8 cellular contexts compared by ENCODE assay signal in genomic region chr2:148888003-148888501, GRCh38. TPM values are rescaled to one million over a fixed set of nuclear protein-coding genes. Genes with fewer than 3 reads are reported as not detected.
DNase-seq lines count a peak whose midpoint lies in the region; ATAC-seq and TF ChIP-seq lines count a peak whose summit lies in the region.

No MANE protein-coding gene starts in this region.

- no TSS peak for BruUV-seq in Caco-2 (replicated peaks; lab: Mats Ljungman, UMichigan)

- H3K27me3 ChIP-seq in BJ (ENCODE audit: control insufficient read depth, insufficient read depth, low read length) (peaks cover 19% of the 10 kb centered on the region), HUES64 (ENCODE audit: insufficient read depth, low read length) (no peaks in the 10 kb centered on the region), lower lobe of right lung (ENCODE audit: low read depth) (peaks cover 37% of the 10 kb centered on the region), Caco-2 (replicated peaks; ENCODE audit: control insufficient read depth, insufficient read depth, low read length) (no peaks in the 10 kb centered on the region)

- H3K9me3 ChIP-seq in HUES64 (ENCODE audit: insufficient read depth, low read depth, low read length) (peaks cover 12% of the 10 kb centered on the region), lower lobe of right lung (no peaks in the 10 kb centered on the region), Caco-2 (peaks cover 7% of the 10 kb centered on the region)

- intact Hi-C loops in lower lobe of right lung (cut with DNase I) (no loop called here), Caco-2 (cut with micrococcal nuclease; ENCODE audit: unreplicated experiment) (no loop called here)

- no peak overlapping the region for H3K27ac Mint-ChIP-seq in activated naive CD8-positive, alpha-beta T cell
- no peak overlapping the region for H3K27ac Mint-ChIP-seq in Caco-2 (ENCODE audit: unreplicated experiment)

- POLR2A ChIA-PET in BJ (lab: Charles Lee) (no interaction called here), Caco-2 (lab: Charles Lee) (no interaction called here)

- peaks cover 20% of the 10 kb centered on the region for H3K27me3 Mint-ChIP-seq in activated naive CD8-positive, alpha-beta T cell
- peaks cover 8% of the 10 kb centered on the region for H3K27me3 Mint-ChIP-seq in Caco-2 (ENCODE audit: insufficient read depth, unreplicated experiment)

- H3K27ac ChIP-seq in HUES64 (ENCODE audit: low read depth, low read length) (no peak overlapping the region), lower lobe of right lung (no peak overlapping the region), urinary bladder (ENCODE audit: low read depth) (no peak overlapping the region)

- H3K4me3 Mint-ChIP-seq in activated naive CD8-positive, alpha-beta T cell = peak overlapping the region; percentile 89
- H3K4me3 Mint-ChIP-seq in Caco-2 (ENCODE audit: unreplicated experiment) = no peak overlapping the region

- peak overlapping the region; percentile 4 for H3K4me3 ChIP-seq in BJ (ENCODE audit: low read depth, low read length)
- peak overlapping the region; percentile 69 for H3K4me3 ChIP-seq in HUES64 (ENCODE audit: low read length)
- peak overlapping the region; percentile 46 for H3K4me3 ChIP-seq in lower lobe of right lung
- H3K4me3 ChIP-seq in urinary bladder (ENCODE audit: low read depth, low read length) = peak overlapping the region; percentile 30
- no peak overlapping the region for H3K4me3 ChIP-seq in Caco-2 (ENCODE audit: low read depth, low read length)

- no peak for DNase-seq in BJ (ENCODE audit: low read depth)
- peak; percentile 43 for DNase-seq in lower lobe of right lung
- DNase-seq in Caco-2 = no peak

- 1% methylated on average over 34 of the region's 34 CpGs for WGBS in HUES64
- 4% methylated on average over 34 of the region's 34 CpGs for WGBS in urinary bladder

- ATAC-seq in lower lobe of right lung (peak in 1 of 2 donors; percentile 26), GM19328 (IDR thresholded peaks at IDR 0.05; ENCODE audit: unreplicated experiment) (no peak), HG02973 (IDR thresholded peaks at IDR 0.05; ENCODE audit: unreplicated experiment) (no peak)

- H3K4me1 Mint-ChIP-seq in activated naive CD8-positive, alpha-beta T cell (ENCODE audit: low read depth) = peaks cover 10% of the 10 kb centered on the region
- no peaks in the 10 kb centered on the region for H3K4me1 Mint-ChIP-seq in Caco-2 (ENCODE audit: low read depth, unreplicated experiment)

- CTCF ChIA-PET in BJ (lab: Yijun Ruan, JAX) = no interaction called here
- CTCF ChIA-PET in Caco-2 (lab: Charles Lee) = no interaction called here

- H3K9me3 Mint-ChIP-seq in activated naive CD8-positive, alpha-beta T cell (ENCODE audit: low read depth) = no peaks in the 10 kb centered on the region
- H3K9me3 Mint-ChIP-seq in Caco-2 (ENCODE audit: unreplicated experiment) = peaks cover 12% of the 10 kb centered on the region

- no peak for TF ChIP-seq CTCF in BJ (IDR thresholded peaks at IDR 0.05; ENCODE audit: insufficient read depth, low read depth, low read length)
- no peak for TF ChIP-seq CTCF in lower lobe of right lung (IDR thresholded peaks at IDR 0.05)
- no peak for TF ChIP-seq CTCF in Caco-2 (IDR thresholded peaks at IDR 0.05; ENCODE audit: insufficient read depth in 1 of 2, low read depth in 1 of 2, low read length in 1 of 2, severe bottlenecking in 1 of 2, unreplicated experiment in 1 of 2)

- no peaks in the 10 kb centered on the region for H3K36me3 ChIP-seq in BJ (ENCODE audit: control insufficient read depth, insufficient read depth, low read length)
- 0 out of 2 replicates have a peak, but pooled peaks cover 9% of the 10 kb centered on the region for H3K36me3 ChIP-seq in HUES64 (ENCODE audit: insufficient read depth, low read length)
- no peaks in the 10 kb centered on the region for H3K36me3 ChIP-seq in lower lobe of right lung
- peaks cover 2% of the 10 kb centered on the region for H3K36me3 ChIP-seq in urinary bladder (ENCODE audit: insufficient read depth)
- H3K36me3 ChIP-seq in Caco-2 (ENCODE audit: control insufficient read depth, insufficient read depth, low read length) = no peaks in the 10 kb centered on the region

- H3K9ac ChIP-seq in HUES64 (ENCODE audit: low read depth, low read length) = peak overlapping the region; percentile 36

- H3K4me1 ChIP-seq in HUES64 (ENCODE audit: insufficient read depth, low read length) (peaks cover 19% of the 10 kb centered on the region), lower lobe of right lung (peaks cover 10% of the 10 kb centered on the region), urinary bladder (ENCODE audit: insufficient read depth) (no peaks in the 10 kb centered on the region), Caco-2 (no peaks in the 10 kb centered on the region)

- H3K36me3 Mint-ChIP-seq in activated naive CD8-positive, alpha-beta T cell = peaks cover 4% of the 10 kb centered on the region
- H3K36me3 Mint-ChIP-seq in Caco-2 (ENCODE audit: insufficient read depth, unreplicated experiment) = no peaks in the 10 kb centered on the region

RNA-seq across cellular contexts. Expression of gene KIF5C, which starts 13.0 kb away (rescaled TPM):
- 0.17 and 0.23 TPM in 2 replicates for polyA plus RNA-seq in BJ (2011; rRNA removed)
- polyA minus RNA-seq in BJ (2011; rRNA and poly(A)+ RNA removed) = 0.05 and 0.14 TPM in 2 replicates
- 27.6 TPM for polyA plus RNA-seq in HUES64 (2013, experiment 1 of 2)
- 27.9 TPM for polyA plus RNA-seq in HUES64 (2013, experiment 2 of 2)
- 0.47 TPM for total RNA-seq in lower lobe of right lung
- total RNA-seq in urinary bladder = 10.8 TPM
- 2.8 TPM for polyA plus RNA-seq in urinary bladder
- total RNA-seq in Caco-2 (2022) = 1.1 and 1.5 TPM in 2 replicates
